2 cellular contexts compared by ENCODE assay signal in genomic region chr1:6254691-6255090, GRCh38.
TF ChIP-seq lines count a peak whose summit lies in the region.

No MANE protein-coding gene starts in this region.

TF ChIP-seq in HEK293, 187 proteins besides CTCF, POLR2A, EP300 and RAD21:
- TF ChIP-seq WT1 (tag by site-specific recombination; IDR thresholded peaks at IDR 0.05): no peak
- peak; percentile 34; the same call in 1 of the 2 replicates for TF ChIP-seq ZBTB6 (tag by site-specific recombination; IDR thresholded peaks at IDR 0.05)
- TF ChIP-seq GLIS2 (tag by site-specific recombination; IDR thresholded peaks at IDR 0.05): no peak
- no peak for TF ChIP-seq ZXDB (tag by site-specific recombination; IDR thresholded peaks at IDR 0.05)
- no peak for TF ChIP-seq ZNF548 (tag by site-specific recombination; IDR thresholded peaks at IDR 0.05)

TF ChIP-seq in K562, 482 proteins besides CTCF, POLR2A, EP300 and RAD21:
- TF ChIP-seq SRSF7 (optimal IDR thresholded peaks at IDR 0.05; ENCODE audit: low read depth, low read length) (no peak), ESRRA (IDR thresholded peaks at IDR 0.05; ENCODE audit: borderline replicate concordance, low read depth) (no peak), MCM3 (IDR thresholded peaks at IDR 0.05) (no peak), RBM14 (IDR thresholded peaks at IDR 0.05; ENCODE audit: borderline replicate concordance, insufficient read depth, low read depth, low read length) (0 out of 2 replicates have a peak, but pooled peaks have one; percentile 54)
